In the genomic region with DNA sequence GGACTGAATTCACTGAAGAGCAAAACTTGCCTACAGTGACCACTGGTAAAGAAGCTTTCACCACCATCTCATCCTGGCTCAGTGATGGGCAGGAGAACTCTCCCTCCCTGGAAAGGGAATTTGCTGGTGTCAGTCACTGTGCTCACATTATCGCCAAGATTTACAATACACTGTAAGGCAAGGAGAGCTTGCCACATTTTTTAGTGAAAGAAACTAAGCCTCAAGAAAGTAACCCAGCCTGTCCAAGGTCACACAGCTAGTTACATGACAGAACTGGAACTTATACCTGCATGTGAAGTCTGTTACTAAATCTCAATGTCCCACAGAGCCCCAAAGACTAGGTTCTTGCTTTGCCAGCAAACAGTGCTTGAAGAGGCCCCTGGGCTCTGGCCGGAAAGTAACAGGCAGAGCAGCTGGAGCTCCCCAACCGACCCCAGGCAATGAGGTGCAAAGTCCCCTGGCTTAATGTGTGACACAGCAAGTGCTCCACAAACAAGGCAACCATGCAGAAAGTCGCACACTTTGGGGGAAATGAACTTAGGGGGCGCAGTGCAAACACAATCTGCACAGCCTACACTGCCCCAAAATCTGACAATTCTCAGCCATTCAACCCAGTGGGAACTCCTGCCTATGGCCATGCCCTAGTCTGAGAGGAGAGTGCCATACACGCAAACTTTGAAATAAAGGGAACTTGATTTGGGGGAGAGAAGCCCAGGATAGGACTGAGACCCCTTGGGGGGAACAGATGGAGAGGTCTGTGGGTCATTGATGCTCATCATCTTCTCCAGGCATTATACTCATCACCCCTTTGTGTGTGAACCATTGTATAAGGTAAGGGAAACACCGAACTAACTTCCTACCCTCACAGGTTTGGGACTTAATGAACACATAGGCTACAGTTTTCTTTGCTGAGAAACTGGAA, we compare ENCODE assay signal across 8 cellular contexts. TPM values are rescaled to one million over a fixed set of nuclear protein-coding genes. Genes with fewer than 3 reads are reported as not detected.
DNase-seq lines count a peak whose midpoint lies in the region; ATAC-seq, FAIRE-seq and TF ChIP-seq lines count a peak whose summit lies in the region.

No MANE protein-coding gene starts in this region.

- peaks cover 65% of the 10 kb centered on the region for H3K4me1 ChIP-seq in body of pancreas
- H3K4me1 ChIP-seq in lower lobe of right lung = peaks cover 51% of the 10 kb centered on the region
- peaks cover 43 to 61% of the 10 kb centered on the region in 2 donors for H3K4me1 ChIP-seq in thyroid gland

- H3K27ac ChIP-seq in body of pancreas = peak overlapping the region; percentile 94 to 98 (median 96)
- H3K27ac ChIP-seq in lower lobe of right lung = peak overlapping the region; percentile 100
- H3K27ac ChIP-seq in thyroid gland = peak overlapping the region; percentile 98 to 99 (median 98)

- peak overlapping the region; percentile 97 for H3K4me3 ChIP-seq in MG63
- peak overlapping the region; percentile 46 to 71 for H3K4me3 ChIP-seq in body of pancreas
- H3K4me3 ChIP-seq in lower lobe of right lung = peak overlapping the region; percentile 98
- H3K4me3 ChIP-seq in thyroid gland (replicated peaks in 1 of 3) = peak overlapping the region; percentile 42 to 65 (median 52)

- H3K9me3 ChIP-seq in MG63 (no peaks in the 10 kb centered on the region), body of pancreas (no peaks in the 10 kb centered on the region), lower lobe of right lung (no peaks in the 10 kb centered on the region), thyroid gland (no peaks in the 10 kb centered on the region)

- ATAC-seq in body of pancreas = no peak
- no peak for ATAC-seq in lower lobe of right lung
- ATAC-seq in GM18867 (IDR thresholded peaks at IDR 0.05; ENCODE audit: unreplicated experiment) = no peak
- no peak for ATAC-seq in HG03342 (IDR thresholded peaks at IDR 0.05; ENCODE audit: unreplicated experiment)

- WGBS in body of pancreas, 2 donors = 15 to 34% methylated on average over 5 to 7 of the region's 7 CpGs
- 21 to 22% methylated on average over 7 of the region's 7 CpGs for WGBS in thyroid gland, 2 donors

- TF ChIP-seq CTCF in body of pancreas (IDR thresholded peaks at IDR 0.05) (no peak), lower lobe of right lung (IDR thresholded peaks at IDR 0.05) (no peak), thyroid gland (IDR thresholded peaks at IDR 0.05) (peak in 1 of 6 experiments; percentile 8)

- intact Hi-C loops in body of pancreas (cut with DNase I) (no loop called here), lower lobe of right lung (cut with DNase I) (no loop called here), thyroid gland (cut with DNase I) (no loop called here)

- H3K27me3 ChIP-seq in MG63 (no peaks in the 10 kb centered on the region), body of pancreas (no peaks in the 10 kb centered on the region), lower lobe of right lung (ENCODE audit: low read depth) (no peaks in the 10 kb centered on the region), thyroid gland (no peaks in the 10 kb centered on the region)

- peak; percentile 32 for DNase-seq in ELR (ENCODE audit: low read depth)
- DNase-seq in MG63 = no peak
- peak in 3 of 4 donors; percentile 45 to 58 (median 51) for DNase-seq in body of pancreas
- DNase-seq in lower lobe of right lung = no peak
- peak; percentile 31 to 47 for DNase-seq in thyroid gland
- DNase-seq in frontal cortex (ENCODE audit: low spot score in 2 of 2) = no peak

- H3K36me3 ChIP-seq in MG63 (peaks cover 57% of the 10 kb centered on the region), body of pancreas (replicated peaks in 1 of 2; ENCODE audit: insufficient read depth in 1 of 2, low read depth in 2 of 2) (no peaks in the 10 kb centered on the region), lower lobe of right lung (peaks cover 26% of the 10 kb centered on the region), thyroid gland (peaks cover 0 to 9% of the 10 kb centered on the region in 2 donors)

- FAIRE-seq in frontal cortex (lab: Jason Lieb, UNC) = no peak

- TF ChIP-seq POLR2A in body of pancreas (IDR thresholded peaks at IDR 0.05) (no peak), thyroid gland (IDR thresholded peaks at IDR 0.05) (no peak)

RNA-seq across cellular contexts. Expression of gene BCL2L1, which starts 1.9 kb away (rescaled TPM):
- 63.0 and 64.2 TPM in 2 replicates for total RNA-seq in MG63 (2014; rRNA removed; shearing (Covaris generic); ENCODE audit: low replicate concordance)
- total RNA-seq in body of pancreas (100 to 1,000 TPM in 1 of 2 donors, 10 to 100 TPM in 1; 96.2 to 103 TPM), lower lobe of right lung (126 TPM), thyroid gland (100 to 1,000 TPM; 110 to 154 (median 125) TPM), frontal cortex (32.6 TPM)

RNA-seq across cellular contexts. Expression of gene TPX2, which starts 18.3 kb away (rescaled TPM):
- 123 and 139 TPM in 2 replicates for total RNA-seq in MG63 (2014; rRNA removed; shearing (Covaris generic); ENCODE audit: low replicate concordance)
- total RNA-seq in body of pancreas = not detected
- total RNA-seq in lower lobe of right lung = 1.9 TPM
- 1 to 10 TPM in 2 of 4 donors, under 1 TPM in 2; 0.39 to 2.0 (median 0.82) TPM for total RNA-seq in thyroid gland
- total RNA-seq in frontal cortex = 5.7 TPM

Comparison
In these comparisons a context has a peak if more than half of its experiments do, and no peak if none do; other contexts are left out.
1. DNase-seq: peak in ELR (single experiment), body of pancreas (3 of 4) and thyroid gland (2 of 2); none in MG63 (single experiment), lower lobe of right lung (single experiment) and frontal cortex (0 of 2).
2. RNA of gene TPX2, which starts 18.3 kb away (total RNA-seq): 123 to 139 TPM in MG63; 5.7 TPM in frontal cortex (single experiment), 1.9 TPM in lower lobe of right lung (single experiment), 0.39 to 2.0 TPM in thyroid gland and not detected in body of pancreas; every median in the first group is over 10 times any median in the second.
3. Peak in every context shown above with its lines, with median percentiles within 50 percentile points of each other: H3K4me3 ChIP-seq and H3K27ac ChIP-seq.